8 cellular contexts compared by ENCODE assay signal in the genomic region with DNA sequence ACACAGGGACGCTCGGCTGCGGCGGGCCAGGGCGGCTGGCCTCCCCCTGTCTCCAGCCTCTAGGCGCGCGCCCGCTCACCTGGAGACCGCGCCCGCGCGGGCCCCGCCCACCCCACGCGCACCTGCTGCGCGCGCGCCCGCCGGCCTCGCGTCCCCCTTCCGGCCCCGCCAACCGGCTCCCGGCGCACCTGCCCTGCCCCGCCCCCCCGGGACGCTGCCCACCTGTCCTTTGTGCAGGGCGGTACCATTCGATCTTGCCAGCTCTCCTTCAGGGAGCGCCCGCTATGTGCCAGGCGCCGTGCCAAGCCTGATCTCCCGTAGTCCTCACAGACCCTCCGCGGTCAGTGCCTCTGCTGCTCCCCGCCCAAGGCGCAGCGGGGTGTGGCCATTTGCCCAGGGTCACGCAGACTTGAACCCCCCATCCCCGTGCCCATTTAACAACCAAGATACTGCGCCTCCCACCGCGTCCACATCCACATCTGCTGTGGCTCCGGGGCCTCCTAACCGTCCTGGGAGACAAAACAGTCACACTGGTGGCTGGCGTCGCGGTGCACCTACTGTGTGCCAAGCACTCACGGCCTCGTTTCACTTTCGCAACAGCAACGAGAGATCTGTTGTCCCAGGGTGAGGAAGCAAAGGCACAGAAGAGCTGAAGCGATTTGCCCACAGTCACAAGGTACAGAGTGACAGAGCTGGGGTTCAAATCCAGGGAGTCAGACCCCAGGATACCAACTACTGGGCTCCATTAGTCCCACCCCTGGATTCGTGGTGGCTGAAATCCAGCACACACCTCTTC. TPM values are rescaled to one million over a fixed set of nuclear protein-coding genes. Genes with fewer than 3 reads are reported as not detected.
DNase-seq lines count a peak whose midpoint lies in the region; ATAC-seq and TF ChIP-seq lines count a peak whose summit lies in the region.

No MANE protein-coding gene starts in this region.

- peaks cover 4% of the 10 kb centered on the region for H3K36me3 Mint-ChIP-seq in CD4-positive, CD25-positive, alpha-beta regulatory T cell
- peaks cover 1% of the 10 kb centered on the region for H3K36me3 Mint-ChIP-seq in activated CD8-positive, alpha-beta memory T cell treated with anti-CD3 and anti-CD28 coated beads, Interleukin-2, amount 10 ng/mL, durations not matched to agents 7 days and 5 days

- H2BK5ac ChIP-seq in neuronal stem cell (ENCODE audit: low read length) = peak overlapping the region; percentile 45

- H2AFZ ChIP-seq in neuronal stem cell (ENCODE audit: low read length) = no peak overlapping the region

- peaks cover 92% of the 10 kb centered on the region for H3K4me1 ChIP-seq in CD4-positive, CD25-positive, alpha-beta regulatory T cell (ENCODE audit: control insufficient read depth, insufficient read depth, low read length, poor library complexity, severe bottlenecking)
- peaks cover 29 to 38% of the 10 kb centered on the region in 2 donors for H3K4me1 ChIP-seq in neuronal stem cell (ENCODE audit: control insufficient read depth in 2 of 2, insufficient read depth in 1 of 2, low read depth in 1 of 2, low read length in 2 of 2)

- WGBS in neuronal stem cell (ENCODE audit: extremely low coverage in 2 of 2, insufficient read length in 2 of 2, insufficient replicate concordance in 1 of 2), 2 donors = no CpG with 5 or more reads among the region's 61 CpGs

- no peaks in the 10 kb centered on the region for H3K27me3 ChIP-seq in CD4-positive, CD25-positive, alpha-beta regulatory T cell (ENCODE audit: control insufficient read depth, insufficient read depth, low read length)
- peaks cover 5 to 32% (median 27%) of the 10 kb centered on the region in 3 experiments for H3K27me3 ChIP-seq in neuronal stem cell (ENCODE audit: control insufficient read depth in 3 of 3, insufficient read depth in 3 of 3, low read depth in 1 of 3, low read length in 3 of 3)

- peak overlapping the region; percentile 89 to 98 (median 92) for H3K4me3 Mint-ChIP-seq in CD4-positive, CD25-positive, alpha-beta regulatory T cell
- peak overlapping the region; percentile 89 for H3K4me3 Mint-ChIP-seq in activated CD8-positive, alpha-beta memory T cell treated with anti-CD3 and anti-CD28 coated beads, Interleukin-2, amount 10 ng/mL, durations not matched to agents 7 days and 5 days

- CTCF ChIA-PET in activated CD8-positive, alpha-beta memory T cell treated with anti-CD3 and anti-CD28 coated beads, Interleukin-2, amount 10 ng/mL, durations not matched to agents 7 days and 5 days (lab: Charles Lee) = interaction anchor here (1.0 to 11.7 kb wide), 4 partner anchors 13 to 241 kb away, joined by 3 to 150 read pairs (median 22); no protein-coding TSS in a partner anchor

- no peaks in the 10 kb centered on the region for H3K9me3 ChIP-seq in CD4-positive, CD25-positive, alpha-beta regulatory T cell (ENCODE audit: control insufficient read depth in 2 of 2, low read length in 2 of 2)
- H3K9me3 ChIP-seq in neuronal stem cell (replicated peaks in 1 of 2; ENCODE audit: control insufficient read depth in 2 of 2, insufficient read depth in 1 of 2, low read depth in 1 of 2, low read length in 2 of 2) = no peaks in the 10 kb centered on the region

- peak overlapping the region; percentile 97 for H2BK15ac ChIP-seq in neuronal stem cell (ENCODE audit: low read length)

- peaks cover 19 to 86% (median 55%) of the 10 kb centered on the region in 4 donors for H3K4me1 Mint-ChIP-seq in CD4-positive, CD25-positive, alpha-beta regulatory T cell
- peaks cover 70% of the 10 kb centered on the region for H3K4me1 Mint-ChIP-seq in activated CD8-positive, alpha-beta memory T cell treated with anti-CD3 and anti-CD28 coated beads, Interleukin-2, amount 10 ng/mL, durations not matched to agents 7 days and 5 days

- H3K18ac ChIP-seq in neuronal stem cell (ENCODE audit: low read length) = peak overlapping the region; percentile 95

- peak; percentile 72 to 87 (median 78) for DNase-seq in CD4-positive, CD25-positive, alpha-beta regulatory T cell
- DNase-seq in NCI-H2171 treated with DMSO at 0.1 percent for 48 hours (lab: John Stamatoyannopoulos, UW) = peak; percentile 95
- peak; percentile 89 for DNase-seq in activated CD8-positive, alpha-beta memory T cell treated with anti-CD3 and anti-CD28 coated beads, Interleukin-2, amount 10 ng/mL, durations not matched to agents 7 days and 5 days
- DNase-seq in erythroblast (lab: John Stamatoyannopoulos, UW) = peak; percentile 41 to 53
- no peak for DNase-seq in neuronal stem cell (ENCODE audit: low spot score)
- no peak for DNase-seq in cerebellar nuclear complex (lab: John Stamatoyannopoulos, UW)
- DNase-seq in hippocampal formation (lab: John Stamatoyannopoulos, UW) = no peak

- peak overlapping the region; percentile 95 to 100 (median 99) for H3K27ac Mint-ChIP-seq in CD4-positive, CD25-positive, alpha-beta regulatory T cell
- H3K27ac Mint-ChIP-seq in activated CD8-positive, alpha-beta memory T cell treated with anti-CD3 and anti-CD28 coated beads, Interleukin-2, amount 10 ng/mL, durations not matched to agents 7 days and 5 days = peak overlapping the region; percentile 94

- peak overlapping the region; percentile 45 for H3K9ac ChIP-seq in neuronal stem cell (ENCODE audit: low read depth, low read length, poor library complexity)

- H3K23ac ChIP-seq in neuronal stem cell (ENCODE audit: low read depth, low read length, poor library complexity) = peak overlapping the region; percentile 76

- H2BK12ac ChIP-seq in neuronal stem cell (ENCODE audit: low read length) = peak overlapping the region; percentile 96

- H4K8ac ChIP-seq in neuronal stem cell (ENCODE audit: low read depth, low read length) = no peak overlapping the region

- H3K27ac ChIP-seq in CD4-positive, CD25-positive, alpha-beta regulatory T cell (ENCODE audit: insufficient read depth, low read length, poor library complexity, severe bottlenecking) = peak overlapping the region; percentile 94
- no peak overlapping the region for H3K27ac ChIP-seq in neuronal stem cell (replicated peaks; ENCODE audit: low read length)

- H3K9me3 Mint-ChIP-seq in CD4-positive, CD25-positive, alpha-beta regulatory T cell = no peaks in the 10 kb centered on the region
- no peaks in the 10 kb centered on the region for H3K9me3 Mint-ChIP-seq in activated CD8-positive, alpha-beta memory T cell treated with anti-CD3 and anti-CD28 coated beads, Interleukin-2, amount 10 ng/mL, durations not matched to agents 7 days and 5 days (ENCODE audit: low read depth)

- no peak overlapping the region for H3K4ac ChIP-seq in neuronal stem cell (ENCODE audit: low read length)

- H3K14ac ChIP-seq in neuronal stem cell (ENCODE audit: low read length) = peak overlapping the region; percentile 32

- H3K36me3 ChIP-seq in CD4-positive, CD25-positive, alpha-beta regulatory T cell (ENCODE audit: control insufficient read depth, insufficient read depth, low read length) = no peaks in the 10 kb centered on the region
- H3K36me3 ChIP-seq in neuronal stem cell (replicated peaks in 1 of 2; ENCODE audit: control insufficient read depth in 2 of 2, insufficient read depth in 2 of 2, low read length in 2 of 2) = no peaks in the 10 kb centered on the region

- ATAC-seq in CD4-positive, CD25-positive, alpha-beta regulatory T cell (ENCODE audit: low read depth in 2 of 2) = peak; percentile 14 to 20
- peak; percentile 24 for ATAC-seq in HG02759 (IDR thresholded peaks at IDR 0.05; ENCODE audit: unreplicated experiment)
- ATAC-seq in activated CD8-positive, alpha-beta memory T cell treated with anti-CD3 and anti-CD28 coated beads, Interleukin-2, amount 10 ng/mL, durations not matched to agents 7 days and 5 days = peak; percentile 18

- no peak overlapping the region for H2BK120ac ChIP-seq in neuronal stem cell (ENCODE audit: low read depth, low read length)

- peaks cover 3% of the 10 kb centered on the region for H3K79me1 ChIP-seq in neuronal stem cell (ENCODE audit: low read depth, low read length)

- no peak for TF ChIP-seq POLR2A in erythroblast (IDR thresholded peaks at IDR 0.05; ENCODE audit: low read length)

- peaks cover 10% of the 10 kb centered on the region for H3K27me3 Mint-ChIP-seq in CD4-positive, CD25-positive, alpha-beta regulatory T cell
- H3K27me3 Mint-ChIP-seq in activated CD8-positive, alpha-beta memory T cell treated with anti-CD3 and anti-CD28 coated beads, Interleukin-2, amount 10 ng/mL, durations not matched to agents 7 days and 5 days = no peaks in the 10 kb centered on the region

- peak overlapping the region; percentile 88 for H2AK5ac ChIP-seq in neuronal stem cell (ENCODE audit: low read depth, low read length)

- peak overlapping the region; percentile 79 for H3K4me3 ChIP-seq in CD4-positive, CD25-positive, alpha-beta regulatory T cell (ENCODE audit: low read depth, low read length)
- peak overlapping the region; percentile 42 to 43 for H3K4me3 ChIP-seq in neuronal stem cell (ENCODE audit: low read length in 2 of 2)

- peak overlapping the region; percentile 40 for H4K91ac ChIP-seq in neuronal stem cell (ENCODE audit: low read depth, low read length, poor library complexity)

- peak overlapping the region; percentile 87 for H3K4me2 ChIP-seq in neuronal stem cell (ENCODE audit: insufficient read depth, low read length, poor library complexity, severe bottlenecking)

RNA-seq across cellular contexts. Expression of gene NOL4L, which starts 48.1 kb away (rescaled TPM):
- total RNA-seq in CD4-positive, CD25-positive, alpha-beta regulatory T cell = 84.8 TPM
- 10 to 100 TPM in 3 of 4 donors, 1 to 10 TPM in 1; 7.1 to 11.4 (median 10.6) TPM for polyA plus RNA-seq in CD4-positive, CD25-positive, alpha-beta regulatory T cell
- 10 to 100 TPM; 15.2 to 18.3 TPM for total RNA-seq in activated CD8-positive, alpha-beta memory T cell treated with anti-CD3 and anti-CD28 coated beads, Interleukin-2, amount 10 ng/mL, durations not matched to agents 7 days and 5 days
- 27.2 TPM for polyA plus RNA-seq in neuronal stem cell (2013, experiment 1 of 2)
- polyA plus RNA-seq in neuronal stem cell (2013, experiment 2 of 2) = 27.3 TPM

Comparison
In these comparisons a context has a peak if more than half of its experiments do, and no peak if none do; other contexts are left out.
1. DNase-seq: peak in CD4-positive, CD25-positive, alpha-beta regulatory T cell (3 of 3), NCI-H2171 treated with DMSO at 0.1 percent for 48 hours (single experiment), activated CD8-positive, alpha-beta memory T cell treated with anti-CD3 and anti-CD28 coated beads, Interleukin-2, amount 10 ng/mL, durations not matched to agents 7 days and 5 days (single experiment) and erythroblast (2 of 2); none in neuronal stem cell (single experiment), cerebellar nuclear complex (0 of 2) and hippocampal formation (0 of 2).
2. Peak in every context shown above with its lines, with median percentiles within 50 percentile points of each other: ATAC-seq.